ENCODE assay signal across 26 cellular contexts in the genomic region with DNA sequence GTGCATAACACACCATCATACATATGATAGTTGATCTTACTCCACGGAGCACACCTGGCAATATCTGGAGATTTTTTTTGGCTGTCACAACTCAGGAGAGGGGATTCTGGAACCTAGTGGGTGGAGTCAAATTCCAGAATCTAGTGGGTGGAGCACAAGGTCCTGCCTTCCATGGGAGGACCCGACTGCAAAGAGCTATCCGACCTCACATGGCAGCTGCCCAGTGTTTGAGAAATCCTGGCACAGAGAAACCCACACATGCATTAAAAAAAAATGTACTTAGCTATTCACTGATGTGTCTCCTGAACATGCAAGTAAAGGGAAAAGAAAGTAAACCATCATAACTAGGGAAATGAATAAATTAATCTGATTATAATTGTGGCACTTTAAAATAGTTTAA.
DNase-seq lines count a peak whose midpoint lies in the region; ATAC-seq and TF ChIP-seq lines count a peak whose summit lies in the region.
"Had no signal": no experiment of that assay in that cellular context is flagged by ENCODE, and none has a peak within 500 bp of the region (broad histone marks: within the 10 kb centered on the region; RNA-seq: fewer than 3 reads in every experiment).

No MANE protein-coding gene starts in this region.

- H3K4ac ChIP-seq in neuronal stem cell (ENCODE audit: low read length) = no peak overlapping the region

- no peak overlapping the region for H2BK120ac ChIP-seq in neuronal stem cell (ENCODE audit: low read depth, low read length)

- H4K8ac ChIP-seq in neuronal stem cell (ENCODE audit: low read depth, low read length) = no peak overlapping the region

- H3K27me3 ChIP-seq in upper lobe of right lung (no peaks in the 10 kb centered on the region), neuronal stem cell (ENCODE audit: control insufficient read depth in 3 of 3, insufficient read depth in 3 of 3, low read depth in 1 of 3, low read length in 3 of 3) (no peaks in the 10 kb centered on the region)
- H3K27me3 ChIP-seq: body of pancreas, Peyer's patch, upper lobe of left lung had no signal

- no peak overlapping the region for H3K14ac ChIP-seq in neuronal stem cell (ENCODE audit: low read length)

- DNase-seq in NCI-H82 (lab: John Stamatoyannopoulos, UW) (peak; percentile 20), NCI-H82 treated with DMSO at 0.1 percent for 48 hours (lab: John Stamatoyannopoulos, UW; ENCODE audit: unreplicated experiment) (no peak), NCI-H1105 (lab: John Stamatoyannopoulos, UW) (peak; percentile 15), cardiac fibroblast (ENCODE audit: low read depth in 2 of 2) (peak; percentile 30 to 52), upper lobe of right lung (no peak), neuronal stem cell (ENCODE audit: low spot score) (no peak), nucleus accumbens (lab: John Stamatoyannopoulos, UW) (no peak)
- DNase-seq: activated CD4-positive, alpha-beta T cell treated with anti-CD3 and anti-CD28 coated beads for 1 hour; activated CD8-positive, alpha-beta T cell treated with anti-CD3 and anti-CD28 coated beads, Interleukin-2, amount 10 ng/mL, durations not matched to agents 7 days and 5 days; activated gamma-delta T cell treated with Interleukin-2 at 50 U/mL for 16 hours; activated naive CD8-positive, alpha-beta T cell treated with anti-CD3 and anti-CD28 coated beads, Interleukin-2, amount 50 U/mL, for 24 hours; activated T-cell treated with anti-CD3 and anti-CD28 coated beads for 4 hours; body of pancreas; foreskin keratinocyte; KG1; left colon; MV-4-11; naive thymus-derived CD4-positive, alpha-beta T cell; NCI-H187; Peyer's patch; stimulated activated CD4-positive, alpha-beta T cell treated with anti-CD3 and anti-CD28 coated beads, Interleukin-2, amount 100 ng/mL, for 24 hours; upper lobe of left lung had no signal

- no peak overlapping the region for H2AFZ ChIP-seq in neuronal stem cell (ENCODE audit: low read length)

- no peaks in the 10 kb centered on the region for H3K79me1 ChIP-seq in neuronal stem cell (ENCODE audit: low read depth, low read length)

- no peak overlapping the region for H3K9ac ChIP-seq in neuronal stem cell (ENCODE audit: low read depth, low read length, poor library complexity)

- H2BK12ac ChIP-seq in neuronal stem cell (ENCODE audit: low read length) = no peak overlapping the region

- H2BK15ac ChIP-seq in neuronal stem cell (ENCODE audit: low read length) = no peak overlapping the region

- H2AK5ac ChIP-seq in neuronal stem cell (ENCODE audit: low read depth, low read length) = no peak overlapping the region

- no peak overlapping the region for H4K91ac ChIP-seq in neuronal stem cell (ENCODE audit: low read depth, low read length, poor library complexity)

- ATAC-seq in upper lobe of right lung = peak; percentile 36
- ATAC-seq in GM19328 (IDR thresholded peaks at IDR 0.05; ENCODE audit: unreplicated experiment) = no peak
- ATAC-seq: activated CD8-positive, alpha-beta T cell treated with anti-CD3 and anti-CD28 coated beads, Interleukin-2, amount 10 ng/mL, durations not matched to agents 7 days and 5 days; activated naive CD8-positive, alpha-beta T cell treated with anti-CD3 and anti-CD28 coated beads, Interleukin-2, amount 50 U/mL, for 24 hours; body of pancreas; foreskin keratinocyte; GM12878; left colon; naive thymus-derived CD4-positive, alpha-beta T cell had no signal

- no peak overlapping the region for H3K18ac ChIP-seq in neuronal stem cell (ENCODE audit: low read length)

- H3K23ac ChIP-seq in neuronal stem cell (ENCODE audit: low read depth, low read length, poor library complexity) = no peak overlapping the region

- H3K4me1 ChIP-seq in upper lobe of right lung = no peaks in the 10 kb centered on the region
- no peaks in the 10 kb centered on the region for H3K4me1 ChIP-seq in neuronal stem cell (ENCODE audit: control insufficient read depth in 2 of 2, insufficient read depth in 1 of 2, low read depth in 1 of 2, low read length in 2 of 2)
- H3K4me1 ChIP-seq: body of pancreas, foreskin keratinocyte, Peyer's patch, SJSA1, upper lobe of left lung had no signal

- WGBS in neuronal stem cell (ENCODE audit: extremely low coverage in 2 of 2, insufficient read length in 2 of 2, insufficient replicate concordance in 1 of 2), 2 donors = no CpG with 5 or more reads among the region's 3 CpGs

- no peak overlapping the region for H3K4me2 ChIP-seq in neuronal stem cell (ENCODE audit: insufficient read depth, low read length, poor library complexity, severe bottlenecking)
- H3K4me2 ChIP-seq: smooth muscle cell had no signal

- no peak overlapping the region for H3K27ac ChIP-seq in upper lobe of right lung
- no peak overlapping the region for H3K27ac ChIP-seq in neuronal stem cell (replicated peaks; ENCODE audit: low read length)
- H3K27ac ChIP-seq: body of pancreas, foreskin keratinocyte, Peyer's patch, SJSA1, upper lobe of left lung had no signal

- H3K36me3 ChIP-seq in upper lobe of right lung = no peaks in the 10 kb centered on the region
- H3K36me3 ChIP-seq in neuronal stem cell (replicated peaks in 1 of 2; ENCODE audit: control insufficient read depth in 2 of 2, insufficient read depth in 2 of 2, low read length in 2 of 2) = no peaks in the 10 kb centered on the region
- H3K36me3 ChIP-seq: Peyer's patch, SJSA1, upper lobe of left lung had no signal

- H3K9me3 ChIP-seq in upper lobe of right lung (no peaks in the 10 kb centered on the region), neuronal stem cell (replicated peaks in 1 of 2; ENCODE audit: control insufficient read depth in 2 of 2, insufficient read depth in 1 of 2, low read depth in 1 of 2, low read length in 2 of 2) (no peaks in the 10 kb centered on the region)
- H3K9me3 ChIP-seq: body of pancreas, Peyer's patch, SJSA1, upper lobe of left lung had no signal

- TF ChIP-seq CTCF in cardiac fibroblast (IDR thresholded peaks at IDR 0.05; ENCODE audit: low read depth, low read length) = no peak
- no peak for TF ChIP-seq CTCF in upper lobe of right lung (IDR thresholded peaks at IDR 0.05)

- H3K4me3 ChIP-seq in cardiac fibroblast (replicated peaks in 1 of 2; ENCODE audit: low read depth in 2 of 2, low read length in 2 of 2) (no peak overlapping the region), upper lobe of right lung (no peak overlapping the region), neuronal stem cell (ENCODE audit: low read length in 2 of 2) (no peak overlapping the region)
- H3K4me3 ChIP-seq: body of pancreas, GM12878, Peyer's patch, SJSA1, smooth muscle cell, upper lobe of left lung had no signal

- no peak overlapping the region for H2BK5ac ChIP-seq in neuronal stem cell (ENCODE audit: low read length)

- intact Hi-C loops in upper lobe of right lung (cut with DNase I) = no loop called here

Comparison
In these comparisons a context has a peak if more than half of its experiments do, and no peak if none do; other contexts are left out.
1. DNase-seq: peak in NCI-H82 (single experiment), NCI-H1105 (single experiment) and cardiac fibroblast (2 of 2); none in NCI-H82 treated with DMSO at 0.1 percent for 48 hours (single experiment), upper lobe of right lung (single experiment), neuronal stem cell (single experiment) and nucleus accumbens (0 of 56).